37 cellular contexts compared by ENCODE assay signal in genomic region chr6:130864344-130864743, GRCh38. TPM values are rescaled to one million over a fixed set of nuclear protein-coding genes. Genes with fewer than 3 reads are reported as not detected.
"Had no signal": no experiment of that assay in that cellular context is flagged by ENCODE, and none has a peak within 500 bp of the region (broad histone marks: within the 10 kb centered on the region; RNA-seq: fewer than 3 reads in every experiment).

No MANE protein-coding gene starts in this region.

- H3K4me3 ChIP-seq: heart right ventricle, left lung, lung, neural progenitor cell, ovary, prostate gland, sigmoid colon, spleen, tibial nerve, uterus had no signal

- H3K9ac ChIP-seq: neural progenitor cell had no signal

- H3K4me2 ChIP-seq: neural progenitor cell had no signal

- DNase-seq: heart right ventricle; hippocampal formation; kidney glomerular epithelial cell; left cardiac atrium; mesendoderm; naive B cell; natural killer cell; nephron progenitor cell; ovary; retina; right cardiac atrium; sigmoid colon; small intestine; spleen; stimulated activated CD4-positive, alpha-beta T cell treated with anti-CD3 and anti-CD28 coated beads, Interleukin-1b, Interleukin-23, amount 100 ng/mL, for 48 hours; stimulated activated CD4-positive, alpha-beta T cell treated with anti-CD3 and anti-CD28 coated beads, Interleukin-2, amount 100 ng/mL, for 48 hours; stimulated activated CD4-positive, alpha-beta T cell treated with anti-CD3 and anti-CD28 coated beads, Interleukin-4, amount 100 ng/mL, for 4 hours; stimulated activated CD8-positive, alpha-beta memory T cell treated with anti-CD3 and anti-CD28 coated beads, Interleukin-4, amount 100 ng/mL, for 48 hours; stimulated activated naive CD4-positive, alpha-beta T cell treated with Interleukin-2 at 50 U/mL for 16 hours; stimulated activated naive CD8-positive, alpha-beta T cell treated with anti-CD3 and anti-CD28 coated beads, Interleukin-15, amount 100 ng/mL, for 72 hours; substantia nigra; uterus had no signal

- H3K4me1 Mint-ChIP-seq: naive B cell; natural killer cell; stimulated activated memory B cell treated with anti-CD40 and anti-IgM and Interleukin-4, amounts not matched to agents 10 μg/mL and 1 μg/mL and 100 μg/mL, for 72 hours; stimulated activated naive CD8-positive, alpha-beta T cell treated with anti-CD3 and anti-CD28 coated beads, Interleukin-15, amount 100 ng/mL, for 72 hours had no signal

- H3K4me1 ChIP-seq: heart right ventricle, left lung, prostate gland, sigmoid colon, spleen, tibial nerve, uterus had no signal

- H3K27me3 Mint-ChIP-seq: naive B cell; stimulated activated memory B cell treated with anti-CD40 and anti-IgM and Interleukin-4, amounts not matched to agents 10 μg/mL and 1 μg/mL and 100 μg/mL, for 72 hours; stimulated activated naive CD8-positive, alpha-beta T cell treated with anti-CD3 and anti-CD28 coated beads, Interleukin-15, amount 100 ng/mL, for 72 hours had no signal

- H3K36me3 ChIP-seq: neural progenitor cell, neutrophil, ovary, prostate gland, uterus had no signal

- H3K9me3 ChIP-seq: heart right ventricle, left lung, neutrophil, ovary, prostate gland, sigmoid colon, spleen, tibial nerve, uterus had no signal

- H3K36me3 Mint-ChIP-seq: natural killer cell had no signal

- H3K4me3 Mint-ChIP-seq: mesothelial cell of epicardium; naive B cell; natural killer cell; nephron progenitor cell; neural progenitor cell; stimulated activated memory B cell treated with anti-CD40 and anti-IgM and Interleukin-4, amounts not matched to agents 10 μg/mL and 1 μg/mL and 100 μg/mL, for 72 hours; stimulated activated naive CD8-positive, alpha-beta T cell treated with anti-CD3 and anti-CD28 coated beads, Interleukin-15, amount 100 ng/mL, for 72 hours; type B pancreatic cell had no signal

- H3K27ac ChIP-seq: heart right ventricle, left lung, neural progenitor cell, neutrophil, ovary, prostate gland, sigmoid colon, spleen, tibial nerve, uterus had no signal

- ATAC-seq: heart right ventricle; left cardiac atrium; left lung; natural killer cell; right cardiac atrium; stimulated activated memory B cell treated with anti-CD40 and anti-IgM and Interleukin-4, amounts not matched to agents 10 μg/mL and 1 μg/mL and 100 μg/mL, for 72 hours; stimulated activated naive CD8-positive, alpha-beta T cell treated with anti-CD3 and anti-CD28 coated beads, Interleukin-15, amount 100 ng/mL, for 72 hours had no signal

- H3K9me3 Mint-ChIP-seq: mesothelial cell of epicardium; naive B cell; natural killer cell; nephron progenitor cell; neural progenitor cell; stimulated activated memory B cell treated with anti-CD40 and anti-IgM and Interleukin-4, amounts not matched to agents 10 μg/mL and 1 μg/mL and 100 μg/mL, for 72 hours; stimulated activated naive CD8-positive, alpha-beta T cell treated with anti-CD3 and anti-CD28 coated beads, Interleukin-15, amount 100 ng/mL, for 72 hours had no signal

- FAIRE-seq: keratinocyte, small intestine had no signal

- H3K27ac Mint-ChIP-seq: mesothelial cell of epicardium; natural killer cell; nephron progenitor cell; neural progenitor cell; stimulated activated memory B cell treated with anti-CD40 and anti-IgM and Interleukin-4, amounts not matched to agents 10 μg/mL and 1 μg/mL and 100 μg/mL, for 72 hours; stimulated activated naive CD8-positive, alpha-beta T cell treated with anti-CD3 and anti-CD28 coated beads, Interleukin-15, amount 100 ng/mL, for 72 hours had no signal

- H3K27me3 ChIP-seq: heart right ventricle, left lung, neural progenitor cell, neutrophil, ovary, sigmoid colon, spleen, tibial nerve, uterus had no signal

- H2AFZ ChIP-seq: neural progenitor cell had no signal

RNA-seq across cellular contexts. Expression of gene SMLR1, which starts 37.1 kb away (rescaled TPM):
- total RNA-seq: heart right ventricle, left cardiac atrium, left lung, lower leg skin, lung, mesothelial cell of epicardium, mononuclear cell, natural killer cell, omental fat pad, right cardiac atrium, sigmoid colon, spleen, temporal lobe, tibial nerve, ureter, uterus had no signal
- polyA plus RNA-seq: heart right ventricle, keratinocyte, lung, right cardiac atrium, sigmoid colon, spleen had no signal
